Comparison of ENCODE assay signal across 8 cellular contexts in genomic region chr9:83707768-83708514, GRCh38. TPM values are rescaled to one million over a fixed set of nuclear protein-coding genes. Genes with fewer than 3 reads are reported as not detected.
A peak's percentile ranks its signal among the peaks of the same experiment; 100 is the strongest.
DNase-seq lines count a peak whose midpoint lies in the region; ATAC-seq and TF ChIP-seq lines count a peak whose summit lies in the region.

Gene UBQLN1, minus strand, starts transcription at chr9:83707958. Its CDS starts 279 bp downstream, at chr9:83707679.

- H3K27ac ChIP-seq in caudate nucleus (ENCODE audit: low read depth, low read length), result peak within 1 kb of the TSS; percentile 99
- H3K27ac ChIP-seq in spleen, result peak within 1 kb of the TSS; percentile 89 to 100 (median 99)

- H3K27me3 ChIP-seq in spleen (replicated peaks in 1 of 7), result no peaks in the 10 kb centered on the region

- H3K36me3 ChIP-seq in spleen, result no peaks in the 10 kb centered on the region

- peak in 2 of 3 donors; percentile 85 to 96 for TF ChIP-seq POLR2A in spleen (IDR thresholded peaks at IDR 0.05)

- DNase-seq in AG09319 (ENCODE audit: extremely low read depth, low read depth) (peak; percentile 85), NCI-H345 treated with DMSO at 0.1 percent for 48 hours (lab: John Stamatoyannopoulos, UW; ENCODE audit: unreplicated experiment) (peak; percentile 92), caudate nucleus (lab: John Stamatoyannopoulos, UW) (peak; percentile 16 to 97 (median 86)), inferior parietal cortex (ENCODE audit: extremely low spot score) (peak; percentile 94), spleen (peak; percentile 98)
- peak; percentile 82 to 88 (median 83) for DNase-seq in activated CD4-positive, CD25-positive, alpha-beta regulatory T cell (lab: John Stamatoyannopoulos, UW)

- H3K4me3 ChIP-seq in spleen, result peak within 1 kb of the TSS; percentile 61 to 82 (median 76)

- ATAC-seq in GM19035 (IDR thresholded peaks at IDR 0.05; ENCODE audit: unreplicated experiment), result peak; percentile 69
- peak; percentile 69 for ATAC-seq in HG03342 (IDR thresholded peaks at IDR 0.05; ENCODE audit: unreplicated experiment)

- no peaks in the 10 kb centered on the region for H3K9me3 ChIP-seq in spleen

- 0 to 1% (median 0%) methylated on average over 34 to 67 of the region's 67 CpGs for WGBS in spleen, 5 donors

- no peak for TF ChIP-seq CTCF in AG09319 (IDR thresholded peaks at IDR 0.05; ENCODE audit: low read depth, low read length)
- peak in 7 of 11 experiments; percentile 19 to 51 (median 34) for TF ChIP-seq CTCF in spleen (IDR thresholded peaks at IDR 0.05 in 8 of 11, conservative IDR thresholded peaks at IDR 0.05 in 3 of 11)

- intact Hi-C loops in spleen (cut with DNase I; ENCODE audit: low total_unique reads), result no loop called here

- H3K4me1 ChIP-seq in spleen, result peaks cover 17 to 50% (median 42%) of the 10 kb centered on the region in 6 donors

RNA-seq across cellular contexts. Expression of gene UBQLN1, which starts in this region (rescaled TPM):
- total RNA-seq in spleen, result 10 to 100 TPM; 79.3 to 93.4 (median 84.7) TPM
- 10 to 100 TPM; 19.9 to 33.0 (median 24.6) TPM for polyA plus RNA-seq in spleen

Comparison
In these comparisons a context has a peak if more than half of its experiments do, and no peak if none do; other contexts are left out.
1. Peak in every context shown above with its lines: DNase-seq, ATAC-seq, H3K4me3 ChIP-seq and H3K27ac ChIP-seq.